Comparison of ENCODE assay signal across 8 cellular contexts in genomic region chr14:104932676-104933631, GRCh38. TPM values are rescaled to one million over a fixed set of nuclear protein-coding genes. Genes with fewer than 3 reads are reported as not detected.
DNase-seq lines count a peak whose midpoint lies in the region; ATAC-seq and TF ChIP-seq lines count a peak whose summit lies in the region.

No MANE protein-coding gene starts in this region.

- peak; percentile 77 for DNase-seq in GM06990 (ENCODE audit: extremely low read depth, insufficient read length)
- DNase-seq in HS-5 (ENCODE audit: low read depth) = peak; percentile 53
- DNase-seq in OCI-LY7 (ENCODE audit: low spot score) = peak; percentile 47
- DNase-seq in activated T-cell treated with anti-CD3 and anti-CD28 coated beads for 48 hours (ENCODE audit: low read depth) = peak; percentile 87
- DNase-seq in esophagus muscularis mucosa (ENCODE audit: extremely low spot score) = peak; percentile 93
- peak; percentile 87 for DNase-seq in myocyte (ENCODE audit: low read depth)
- peak; percentile 67 to 75 for DNase-seq in stimulated activated CD8-positive, alpha-beta memory T cell treated with anti-CD3 and anti-CD28 coated beads, Interleukin-7, amount 100 ng/mL, for 1 hour (ENCODE audit: low read depth in 2 of 2)

- no peak overlapping the region for H3K4me2 ChIP-seq in OCI-LY7 (ENCODE audit: low read length)

- H3K9me3 ChIP-seq in OCI-LY7 (ENCODE audit: low read length) (no peaks in the 10 kb centered on the region), esophagus muscularis mucosa (no peaks in the 10 kb centered on the region)

- TF ChIP-seq POLR2A in esophagus muscularis mucosa (IDR thresholded peaks at IDR 0.05; ENCODE audit: low read depth) = no peak

- no peaks in the 10 kb centered on the region for H3K79me2 ChIP-seq in OCI-LY7 (ENCODE audit: insufficient read depth, low read depth, low read length)

- peak; percentile 55 for TF ChIP-seq CTCF in GM06990 (IDR thresholded peaks at IDR 0.05; ENCODE audit: insufficient read depth, low read length, poor library complexity, severe bottlenecking)
- TF ChIP-seq CTCF in OCI-LY7 (conservative IDR thresholded peaks at IDR 0.05; ENCODE audit: low read length) = peak; percentile 47
- peak; percentile 77 to 84 (median 84) for TF ChIP-seq CTCF in esophagus muscularis mucosa (IDR thresholded peaks at IDR 0.05)

- H3K9me2 ChIP-seq in OCI-LY7 (ENCODE audit: insufficient read depth, low read length) = no peaks in the 10 kb centered on the region

- BruUV-seq in OCI-LY7 (replicated peaks; lab: Mats Ljungman, UMichigan) = no TSS peak

- ATAC-seq in HG03571 (IDR thresholded peaks at IDR 0.05; ENCODE audit: unreplicated experiment) = no peak

- intact Hi-C loops in OCI-LY7 (cut with micrococcal nuclease; ENCODE audit: unreplicated experiment) (no loop called here), esophagus muscularis mucosa (cut with DNase I) (loop anchor here (5.0 kb wide), 1 partner anchor 39 kb away; no protein-coding TSS in a partner anchor)

- CTCF ChIA-PET in OCI-LY7 (lab: Charles Lee; ENCODE audit: unreplicated experiment) = no interaction called here

- POLR2A ChIA-PET in OCI-LY7 (lab: Charles Lee) = no interaction called here

- H3K27me3 ChIP-seq in GM06990 (replicated peaks; ENCODE audit: control insufficient read depth, insufficient read depth, low read length) (peaks cover 5% of the 10 kb centered on the region), esophagus muscularis mucosa (no peaks in the 10 kb centered on the region)

- H3K4me1 ChIP-seq in OCI-LY7 (ENCODE audit: insufficient read depth, low read length, poor library complexity, severe bottlenecking) (peaks cover 4% of the 10 kb centered on the region), esophagus muscularis mucosa (peaks cover 11 to 34% (median 25%) of the 10 kb centered on the region in 4 donors)

- TF ChIP-seq EP300 in esophagus muscularis mucosa (IDR thresholded peaks at IDR 0.05) = no peak

- no peak overlapping the region for H3K4me3 ChIP-seq in GM06990 (replicated peaks; ENCODE audit: low read depth, low read length)
- no peak overlapping the region for H3K4me3 ChIP-seq in OCI-LY7 (ENCODE audit: low read depth, low read length, poor library complexity, severe bottlenecking)
- peak overlapping the region; percentile 64 to 82 (median 67) for H3K4me3 ChIP-seq in esophagus muscularis mucosa

- no peaks in the 10 kb centered on the region for H3K36me3 ChIP-seq in GM06990 (ENCODE audit: control insufficient read depth, insufficient read depth, low read length)
- no peaks in the 10 kb centered on the region for H3K36me3 ChIP-seq in OCI-LY7 (ENCODE audit: insufficient read depth, low read length)
- peaks cover 0 to 5% (median 2%) of the 10 kb centered on the region in 4 donors for H3K36me3 ChIP-seq in esophagus muscularis mucosa

- no peaks in the 10 kb centered on the region for H4K20me1 ChIP-seq in OCI-LY7 (ENCODE audit: insufficient read depth, low read length)

- 7% methylated on average over 31 of the region's 100 CpGs for WGBS in esophagus muscularis mucosa

- H3K27ac ChIP-seq in OCI-LY7 (ENCODE audit: low read depth, low read length, poor library complexity, severe bottlenecking) = no peak overlapping the region
- peak overlapping the region; percentile 76 to 81 (median 78) for H3K27ac ChIP-seq in esophagus muscularis mucosa (replicated peaks in 1 of 4)

- no peak overlapping the region for H2AFZ ChIP-seq in OCI-LY7 (ENCODE audit: low read length)

RNA-seq across cellular contexts. Expression of gene PLD4, which starts 8.3 kb away (rescaled TPM):
- total RNA-seq in OCI-LY7 (2014; rRNA removed; shearing (Covaris generic)) = 0.66 TPM in 1 of 2 replicates, not detected in the other
- total RNA-seq in OCI-LY7 (2022) (3.7 and 5.1 TPM in 2 replicates), esophagus muscularis mucosa (under 1 TPM; under 0.01 to 0.50 (median 0.15) TPM), myocyte (0.10 TPM in 1 of 2 replicates, not detected in the other)
- 0.19 TPM for polyA plus RNA-seq in myocyte (2012)

RNA-seq across cellular contexts. Expression of gene AHNAK2, which starts 45.2 kb away (rescaled TPM):
- 0.21 TPM in 1 of 2 replicates, not detected in the other for total RNA-seq in OCI-LY7 (2014; rRNA removed; shearing (Covaris generic))
- total RNA-seq in OCI-LY7 (2022) = 0.09 and 0.61 TPM in 2 replicates
- total RNA-seq in esophagus muscularis mucosa = 100 to 1,000 TPM in 3 of 4 donors, 10 to 100 TPM in 1; 95.3 to 277 (median 195) TPM
- total RNA-seq in myocyte = 150 and 229 TPM in 2 replicates
- 151 TPM for polyA plus RNA-seq in myocyte (2012)

RNA-seq across cellular contexts. Expression of gene CLBA1, which starts 52.6 kb away (rescaled TPM):
- 0.08 and 0.82 TPM in 2 replicates for total RNA-seq in OCI-LY7 (2014; rRNA removed; shearing (Covaris generic))
- total RNA-seq in OCI-LY7 (2022) (1.2 TPM in 1 of 2 replicates, not detected in the other), esophagus muscularis mucosa (1 to 10 TPM; 3.7 to 9.8 (median 6.7) TPM), myocyte (10.6 and 13.2 TPM in 2 replicates)
- 14.0 TPM for polyA plus RNA-seq in myocyte (2012)

Comparison
In these comparisons a context has a peak if more than half of its experiments do, and no peak if none do; other contexts are left out.
1. H3K4me3 ChIP-seq: peak in esophagus muscularis mucosa (4 of 4); none in GM06990 (single experiment) and OCI-LY7 (single experiment).
2. RNA of gene AHNAK2, which starts 45.2 kb away (total RNA-seq): 95.3 to 277 TPM in esophagus muscularis mucosa and 150 to 229 TPM in myocyte; 0.09 to 0.61 TPM in OCI-LY7; every median in the first group is over 10 times any median in the second.
3. Peak in every context shown above with its lines, with median percentiles within 50 percentile points of each other: DNase-seq and CTCF ChIP-seq.